In the genomic region with DNA sequence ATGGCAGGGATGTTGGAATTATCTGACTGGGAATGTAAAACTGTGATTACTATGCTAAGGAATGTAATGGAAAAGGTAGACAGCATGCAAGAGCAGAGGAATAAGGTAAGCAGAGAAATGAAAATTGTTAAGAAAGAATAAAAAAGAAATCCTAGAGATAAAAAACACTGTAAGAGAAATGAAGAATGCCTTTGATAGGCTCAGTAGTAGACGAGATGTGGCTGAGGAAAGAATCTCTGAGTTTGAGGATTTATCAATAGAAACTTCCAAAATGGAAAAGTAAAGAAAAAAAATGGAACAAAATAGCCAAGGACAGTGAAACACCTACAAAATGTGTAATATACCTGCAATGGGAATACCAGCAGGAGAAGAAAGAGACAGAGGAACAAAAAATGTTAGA, we compare ENCODE assay signal across 32 cellular contexts.
"Had no signal": no experiment of that assay in that cellular context is flagged by ENCODE, and none has a peak within 500 bp of the region (broad histone marks: within the 10 kb centered on the region; RNA-seq: fewer than 3 reads in every experiment).

No MANE protein-coding gene starts in this region.

- H3K4me2 ChIP-seq: neural progenitor cell, smooth muscle cell had no signal

- H3K9ac ChIP-seq: neural progenitor cell, parathyroid adenoma had no signal

- H3K4me3 ChIP-seq: neural progenitor cell, ovary, psoas muscle, skin epidermis, smooth muscle cell, spleen, suprapubic skin, testis, tibial artery, transverse colon, upper lobe of left lung, vagina had no signal

- H3K36me3 ChIP-seq: neural progenitor cell, ovary, spleen, suprapubic skin, tibial artery, transverse colon, upper lobe of left lung, vagina had no signal

- ATAC-seq: naive thymus-derived CD4-positive, alpha-beta T cell; natural killer cell; psoas muscle; right cardiac atrium; sciatic nerve; stimulated activated memory B cell treated with anti-CD40 and anti-IgM and Interleukin-4, amounts not matched to agents 10 μg/mL and 1 μg/mL and 100 μg/mL, for 72 hours; stimulated activated naive CD8-positive, alpha-beta T cell treated with anti-CD3 and anti-CD28 coated beads, Interleukin-15, amount 100 ng/mL, for 72 hours; stimulated activated naive CD8-positive, alpha-beta T cell treated with anti-CD3 and anti-CD28 coated beads, Interleukin-15, Interleukin-2, amounts not matched to agents 100 U/mL and 50 U/mL, for 24 hours had no signal

- H3K4me1 Mint-ChIP-seq: naive thymus-derived CD4-positive, alpha-beta T cell; natural killer cell; nephron; stimulated activated memory B cell treated with anti-CD40 and anti-IgM and Interleukin-4, amounts not matched to agents 10 μg/mL and 1 μg/mL and 100 μg/mL, for 72 hours; stimulated activated naive CD8-positive, alpha-beta T cell treated with anti-CD3 and anti-CD28 coated beads, Interleukin-15, amount 100 ng/mL, for 72 hours had no signal

- H3K27me3 Mint-ChIP-seq: progenitor cell of endocrine pancreas; stimulated activated memory B cell treated with anti-CD40 and anti-IgM and Interleukin-4, amounts not matched to agents 10 μg/mL and 1 μg/mL and 100 μg/mL, for 72 hours; stimulated activated naive CD8-positive, alpha-beta T cell treated with anti-CD3 and anti-CD28 coated beads, Interleukin-15, amount 100 ng/mL, for 72 hours had no signal

- H3K9me3 ChIP-seq: ovary, suprapubic skin, testis, vagina had no signal

- H2AFZ ChIP-seq: neural progenitor cell, parathyroid adenoma had no signal

- H3K27ac Mint-ChIP-seq: naive thymus-derived CD4-positive, alpha-beta T cell; natural killer cell; nephron; neural progenitor cell; progenitor cell of endocrine pancreas; stimulated activated memory B cell treated with anti-CD40 and anti-IgM and Interleukin-4, amounts not matched to agents 10 μg/mL and 1 μg/mL and 100 μg/mL, for 72 hours; stimulated activated naive CD8-positive, alpha-beta T cell treated with anti-CD3 and anti-CD28 coated beads, Interleukin-15, amount 100 ng/mL, for 72 hours had no signal

- H3K4me1 ChIP-seq: parathyroid adenoma, psoas muscle, spleen, suprapubic skin, testis, transverse colon, upper lobe of left lung, vagina had no signal

- DNase-seq: naive thymus-derived CD4-positive, alpha-beta T cell; natural killer cell; occipital lobe; ovary; posterior cingulate gyrus; psoas muscle; right cardiac atrium; spleen; stimulated activated CD4-positive, alpha-beta T cell treated with anti-CD3 and anti-CD28 coated beads, Interleukin-12 subunit alpha, Interleukin-12 subunit beta, amount 100 ng/mL, for 4 hours; stimulated activated CD4-positive, alpha-beta T cell treated with anti-CD3 and anti-CD28 coated beads, Interleukin-1b, Interleukin-23, amount 100 ng/mL, for 48 hours; stimulated activated CD4-positive, alpha-beta T cell treated with anti-CD3 and anti-CD28 coated beads, Interleukin-4, amount 100 ng/mL, for 1 hour; stimulated activated CD4-positive, alpha-beta T cell treated with anti-CD3 and anti-CD28 coated beads, Interleukin-4, amount 100 ng/mL, for 4 hours; stimulated activated CD8-positive, alpha-beta memory T cell treated with anti-CD3 and anti-CD28 coated beads, Interleukin-4, amount 100 ng/mL, for 48 hours; stimulated activated naive CD4-positive, alpha-beta T cell; stimulated activated naive CD8-positive, alpha-beta T cell treated with anti-CD3 and anti-CD28 coated beads, Interleukin-15, amount 100 ng/mL, for 72 hours; stimulated activated naive CD8-positive, alpha-beta T cell treated with anti-CD3 and anti-CD28 coated beads, Interleukin-15, Interleukin-2, amounts not matched to agents 100 U/mL and 50 U/mL, for 24 hours; substantia nigra; testis; tibial artery; transverse colon; upper lobe of left lung had no signal

- H3K79me2 ChIP-seq: parathyroid adenoma had no signal

- H3K27me3 ChIP-seq: neural progenitor cell, ovary, spleen, suprapubic skin, testis, tibial artery, transverse colon, upper lobe of left lung, vagina had no signal

- FAIRE-seq: urothelium cell line had no signal

- H3K27ac ChIP-seq: ovary, parathyroid adenoma, psoas muscle, skin epidermis, spleen, suprapubic skin, testis, tibial artery, transverse colon, upper lobe of left lung, vagina had no signal

- H3K4me3 Mint-ChIP-seq: naive thymus-derived CD4-positive, alpha-beta T cell; natural killer cell; nephron; neural progenitor cell; stimulated activated memory B cell treated with anti-CD40 and anti-IgM and Interleukin-4, amounts not matched to agents 10 μg/mL and 1 μg/mL and 100 μg/mL, for 72 hours; stimulated activated naive CD8-positive, alpha-beta T cell treated with anti-CD3 and anti-CD28 coated beads, Interleukin-15, amount 100 ng/mL, for 72 hours had no signal
